ENCODE assay signal across 23 cellular contexts in genomic region chr12:57775044-57775443, GRCh38. TPM values are rescaled to one million over a fixed set of nuclear protein-coding genes. Genes with fewer than 3 reads are reported as not detected.
DNase-seq lines count a peak whose midpoint lies in the region; ATAC-seq, FAIRE-seq and TF ChIP-seq lines count a peak whose summit lies in the region.
"Had no signal": no experiment of that assay in that cellular context is flagged by ENCODE, and none has a peak within 500 bp of the region (broad histone marks: within the 10 kb centered on the region; RNA-seq: fewer than 3 reads in every experiment).

No MANE protein-coding gene starts in this region.

- H3K4me1 ChIP-seq in SJSA1 (replicated peaks), result peaks cover 25% of the 10 kb centered on the region
- H3K4me1 ChIP-seq: BE2C had no signal

- H3K4me3 Mint-ChIP-seq in CD14-positive monocyte, result no peak overlapping the region
- no peak overlapping the region for H3K4me3 Mint-ChIP-seq in dendritic cell treated with granulocyte-macrophage colony-stimulating factor and Interleukin-4, amounts not matched to agents 40 ng/mL and 50 ng/mL, for 4 days
- peak overlapping the region; percentile 71 for H3K4me3 Mint-ChIP-seq in neural crest cell
- H3K4me3 Mint-ChIP-seq: CD8-positive, alpha-beta T cell had no signal

- no peak overlapping the region for H3K4me3 ChIP-seq in SJSA1
- H3K4me3 ChIP-seq: BLaER1 had no signal

- H3K4me1 Mint-ChIP-seq in CD14-positive monocyte (peaks cover 41% of the 10 kb centered on the region), neural crest cell (peaks cover 21% of the 10 kb centered on the region)
- H3K4me1 Mint-ChIP-seq in dendritic cell treated with granulocyte-macrophage colony-stimulating factor and Interleukin-4, amounts not matched to agents 40 ng/mL and 50 ng/mL, for 4 days (ENCODE audit: low read depth), result peaks cover 81% of the 10 kb centered on the region

- peaks cover 0 to 6% (median 0%) of the 10 kb centered on the region in 7 donors for H3K9me3 Mint-ChIP-seq in CD14-positive monocyte
- H3K9me3 Mint-ChIP-seq in dendritic cell treated with granulocyte-macrophage colony-stimulating factor and Interleukin-4, amounts not matched to agents 40 ng/mL and 50 ng/mL, for 4 days, result no peaks in the 10 kb centered on the region
- H3K9me3 Mint-ChIP-seq in neural crest cell, result no peaks in the 10 kb centered on the region
- H3K9me3 Mint-ChIP-seq: CD4-positive, alpha-beta T cell; CD8-positive, alpha-beta T cell had no signal

- TF ChIP-seq POLR2A in GM12892 (IDR thresholded peaks at IDR 0.05; ENCODE audit: low read depth, low read length), result no peak

- no peak for TF ChIP-seq CTCF in CD14-positive monocyte (IDR thresholded peaks at IDR 0.05)
- TF ChIP-seq CTCF in neural crest cell (conservative IDR thresholded peaks at IDR 0.05), result no peak

- H3K27me3 Mint-ChIP-seq in CD14-positive monocyte (ENCODE audit: low read depth in 3 of 3) (peaks cover 0 to 2% (median 0%) of the 10 kb centered on the region in 3 donors), neural crest cell (ENCODE audit: low read depth) (peaks cover 6% of the 10 kb centered on the region)
- H3K27me3 Mint-ChIP-seq in dendritic cell treated with granulocyte-macrophage colony-stimulating factor and Interleukin-4, amounts not matched to agents 40 ng/mL and 50 ng/mL, for 4 days, result no peaks in the 10 kb centered on the region
- H3K27me3 Mint-ChIP-seq: CD4-positive, alpha-beta T cell had no signal

- no peaks in the 10 kb centered on the region for H3K27me3 ChIP-seq in SJSA1 (replicated peaks)
- H3K27me3 ChIP-seq: BE2C, BLaER1 had no signal

- H3K36me3 Mint-ChIP-seq in CD14-positive monocyte, result peaks cover 11 to 13% of the 10 kb centered on the region in 2 donors
- H3K36me3 Mint-ChIP-seq in dendritic cell treated with granulocyte-macrophage colony-stimulating factor and Interleukin-4, amounts not matched to agents 40 ng/mL and 50 ng/mL, for 4 days (ENCODE audit: low read depth), result peaks cover 66% of the 10 kb centered on the region
- H3K36me3 Mint-ChIP-seq in neural crest cell (ENCODE audit: low read depth), result peaks cover 7% of the 10 kb centered on the region

- FAIRE-seq in GM12892 (lab: Jason Lieb, UNC), result no peak
- FAIRE-seq: A204.1, D721Med, G401.6, GM12891, GM18507 had no signal

- DNase-seq in CD14-positive monocyte (ENCODE audit: low spot score) (no peak), SJSA1 (ENCODE audit: low read depth in 1 of 2, low spot score in 2 of 2) (peak; percentile 65 to 80), neural crest cell (ENCODE audit: low read depth, low spot score) (no peak), GM12892 (ENCODE audit: insufficient read length) (no peak), H4 (ENCODE audit: low spot score) (no peak)
- DNase-seq: 8988T; ACHN; BE2C; C1 segment of cervical spinal cord; Caco-2; Calu3; CD4-positive, alpha-beta T cell; CD8-positive, alpha-beta T cell; DMS79 treated with DMSO at 0.1 percent for 48 hours had no signal

- intact Hi-C loops in CD14-positive monocyte (cut with micrococcal nuclease), result no loop called here
- intact Hi-C loops in dendritic cell treated with granulocyte-macrophage colony-stimulating factor and Interleukin-4, amounts not matched to agents 40 ng/mL and 50 ng/mL, for 4 days (cut with micrococcal nuclease), result no loop called here

- H3K27ac ChIP-seq in SJSA1, result no peak overlapping the region
- H3K27ac ChIP-seq: BLaER1 had no signal

- peak overlapping the region in 5 of 7 donors; percentile 59 to 81 (median 76) for H3K27ac Mint-ChIP-seq in CD14-positive monocyte
- peak overlapping the region; percentile 58 for H3K27ac Mint-ChIP-seq in dendritic cell treated with granulocyte-macrophage colony-stimulating factor and Interleukin-4, amounts not matched to agents 40 ng/mL and 50 ng/mL, for 4 days
- no peak overlapping the region for H3K27ac Mint-ChIP-seq in neural crest cell (ENCODE audit: unreplicated experiment)
- H3K27ac Mint-ChIP-seq: CD4-positive, alpha-beta T cell; CD8-positive, alpha-beta T cell had no signal

- H3K36me3 ChIP-seq in SJSA1, result peaks cover 60% of the 10 kb centered on the region

- no peak for ATAC-seq in GM19463 (IDR thresholded peaks at IDR 0.05; ENCODE audit: unreplicated experiment)
- no peak for ATAC-seq in GM19351 (IDR thresholded peaks at IDR 0.05; ENCODE audit: unreplicated experiment)
- ATAC-seq: CD8-positive, alpha-beta T cell had no signal

- no peaks in the 10 kb centered on the region for H3K9me3 ChIP-seq in SJSA1 (replicated peaks)
- H3K9me3 ChIP-seq: BE2C, BLaER1, Caco-2 had no signal

RNA-seq across cellular contexts. Expression of gene EEF1AKMT3, which starts 2.6 kb away (rescaled TPM):
- polyA plus RNA-seq in CD14-positive monocyte, result 1 to 10 TPM; 3.4 to 4.2 TPM
- 53.1 and 62.2 TPM in 2 replicates for total RNA-seq in SJSA1 (2014; rRNA removed; shearing (Covaris generic))
- 4.5 and 5.6 TPM in 2 replicates for total RNA-seq in neural crest cell
- polyA plus RNA-seq in GM12892 (2012; ENCODE audit: missing spikeins), result 6.1 TPM
- total RNA-seq in H4 (2014; rRNA removed; shearing (Covaris generic)), result 4.1 and 7.9 TPM in 2 replicates

RNA-seq across cellular contexts. Expression of gene METTL1, which starts 3.1 kb away (rescaled TPM):
- 1 to 10 TPM; 3.4 to 3.7 TPM for polyA plus RNA-seq in CD14-positive monocyte
- total RNA-seq in SJSA1 (2014; rRNA removed; shearing (Covaris generic)), result 173 and 193 TPM in 2 replicates
- total RNA-seq in neural crest cell, result 37.8 and 40.5 TPM in 2 replicates
- polyA plus RNA-seq in GM12892 (2012; ENCODE audit: missing spikeins), result 28.0 TPM
- 2.5 and 8.1 TPM in 2 replicates for total RNA-seq in H4 (2014; rRNA removed; shearing (Covaris generic))

RNA-seq across cellular contexts. Expression of gene TSFM, which starts 7.5 kb away (rescaled TPM):
- 10 to 100 TPM; 21.8 to 22.6 TPM for polyA plus RNA-seq in CD14-positive monocyte
- 591 and 596 TPM in 2 replicates for total RNA-seq in SJSA1 (2014; rRNA removed; shearing (Covaris generic))
- total RNA-seq in neural crest cell, result 31.7 and 32.3 TPM in 2 replicates
- polyA plus RNA-seq in GM12892 (2012; ENCODE audit: missing spikeins), result 47.5 TPM
- 41.3 and 58.6 TPM in 2 replicates for total RNA-seq in H4 (2014; rRNA removed; shearing (Covaris generic))

RNA-seq across cellular contexts. Expression of gene CYP27B1, which starts 8.2 kb away (rescaled TPM):
- not detected for polyA plus RNA-seq in CD14-positive monocyte
- total RNA-seq in SJSA1 (2014; rRNA removed; shearing (Covaris generic)), result 12.9 and 21.9 TPM in 2 replicates
- 3.2 and 4.2 TPM in 2 replicates for total RNA-seq in neural crest cell
- polyA plus RNA-seq in GM12892 (2012; ENCODE audit: missing spikeins), result 0.19 TPM
- total RNA-seq in H4 (2014; rRNA removed; shearing (Covaris generic)), result 0.48 TPM in 1 of 2 replicates, not detected in the other

RNA-seq across cellular contexts. Expression of gene MARCHF9, which starts 20.1 kb away (rescaled TPM):
- under 1 TPM; 0.14 to 0.23 TPM for polyA plus RNA-seq in CD14-positive monocyte
- 88.7 and 107 TPM in 2 replicates for total RNA-seq in SJSA1 (2014; rRNA removed; shearing (Covaris generic))
- total RNA-seq in neural crest cell, result 16.7 and 18.8 TPM in 2 replicates
- polyA plus RNA-seq in GM12892 (2012; ENCODE audit: missing spikeins), result 11.8 TPM
- 5.5 and 7.3 TPM in 2 replicates for total RNA-seq in H4 (2014; rRNA removed; shearing (Covaris generic))

Comparison
In these comparisons a context has a peak if more than half of its experiments do, and no peak if none do; other contexts are left out.
1. DNase-seq: peak in SJSA1 (2 of 2); none in CD14-positive monocyte (single experiment), neural crest cell (single experiment), GM12892 (single experiment) and H4 (single experiment).